1 cellular context compared by ENCODE assay signal in the genomic region with DNA sequence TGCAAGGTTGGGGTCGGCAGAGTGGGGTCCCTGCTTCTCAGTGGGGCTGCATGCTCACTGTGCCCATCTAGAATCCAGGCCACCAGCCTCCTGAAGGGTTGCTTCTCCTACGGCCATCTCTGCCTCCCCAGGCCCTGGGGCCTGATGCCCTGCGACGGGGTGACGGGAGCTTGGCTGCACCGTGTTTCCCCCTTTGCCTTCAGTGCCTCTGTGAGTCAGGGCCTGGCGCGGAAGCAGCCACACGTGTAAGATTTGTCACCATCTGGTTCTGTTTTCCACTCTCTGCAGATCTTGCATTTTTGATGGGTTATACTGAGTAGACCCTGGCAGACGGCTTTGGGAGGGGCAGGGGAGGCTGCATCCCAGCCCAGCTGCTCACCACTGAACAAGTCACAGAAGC.
TF ChIP-seq lines count a peak whose summit lies in the region.

No MANE protein-coding gene starts in this region.

TF ChIP-seq in HepG2, 621 proteins besides CTCF, POLR2A, EP300 and RAD21 (continued from another document):
- TF ChIP-seq KMT2A (CRISPR knock-in tag; IDR thresholded peaks at IDR 0.05) = no peak
- no peak for TF ChIP-seq RBAK (CRISPR knock-in tag; IDR thresholded peaks at IDR 0.05)
- no peak for TF ChIP-seq ZNF501 (CRISPR knock-in tag; IDR thresholded peaks at IDR 0.05)
- TF ChIP-seq NFATC3 (CRISPR knock-in tag; IDR thresholded peaks at IDR 0.05) = no peak
- TF ChIP-seq, protein P1, sequence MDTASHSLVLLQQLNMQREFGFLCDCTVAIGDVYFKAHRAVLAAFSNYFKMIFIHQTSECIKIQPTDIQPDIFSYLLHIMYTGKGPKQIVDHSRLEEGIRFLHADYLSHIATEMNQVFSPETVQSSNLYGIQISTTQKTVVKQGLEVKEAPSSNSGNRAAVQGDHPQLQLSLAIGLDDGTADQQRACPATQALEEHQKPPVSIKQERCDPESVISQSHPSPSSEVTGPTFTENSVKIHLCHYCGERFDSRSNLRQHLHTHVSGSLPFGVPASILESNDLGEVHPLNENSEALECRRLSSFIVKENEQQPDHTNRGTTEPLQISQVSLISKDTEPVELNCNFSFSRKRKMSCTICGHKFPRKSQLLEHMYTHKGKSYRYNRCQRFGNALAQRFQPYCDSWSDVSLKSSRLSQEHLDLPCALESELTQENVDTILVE (CRISPR knock-in tag; IDR thresholded peaks at IDR 0.05) = no peak
